13 cellular contexts compared by ENCODE assay signal in genomic region chrX:10011991-10012390, GRCh38. TPM values are rescaled to one million over a fixed set of nuclear protein-coding genes. Genes with fewer than 3 reads are reported as not detected.
DNase-seq lines count a peak whose midpoint lies in the region; ATAC-seq, FAIRE-seq and TF ChIP-seq lines count a peak whose summit lies in the region.
"Had no signal": no experiment of that assay in that cellular context is flagged by ENCODE, and none has a peak within 500 bp of the region (broad histone marks: within the 10 kb centered on the region; RNA-seq: fewer than 3 reads in every experiment).

No MANE protein-coding gene starts in this region.

- peaks cover 0 to 7% of the 10 kb centered on the region in 2 experiments; a peak in 2 of 4 replicates for H3K79me2 ChIP-seq in H1 (ENCODE audit: control insufficient read depth in 1 of 2, insufficient read depth in 2 of 2, low read length in 2 of 2)

- H3K9me3 ChIP-seq in H1 (ENCODE audit: insufficient read depth in 2 of 2, low read depth in 1 of 2, low read length in 1 of 2), result no peaks in the 10 kb centered on the region
- H3K9me3 ChIP-seq: esophagus squamous epithelium, ovary had no signal

- H2BK5ac ChIP-seq in H1 (ENCODE audit: low read depth, low read length), result no peak overlapping the region; the same call in 1 of the 2 replicates

- H3K9me3 Mint-ChIP-seq in osteocyte (ENCODE audit: unreplicated experiment), result no peaks in the 10 kb centered on the region

- H2BK12ac ChIP-seq in H1 (ENCODE audit: low read depth, low read length), result no peak overlapping the region

- H3K23me2 ChIP-seq in H1 (ENCODE audit: low read depth, low read length), result peaks cover 3% of the 10 kb centered on the region; the same call in 1 of the 2 replicates

- H4K91ac ChIP-seq in H1 (replicated peaks; ENCODE audit: insufficient read length, low read length), result no peak overlapping the region

- TF ChIP-seq CTCF in H1 (IDR thresholded peaks at IDR 0.05; ENCODE audit: control extremely low read depth in 1 of 3, insufficient read depth in 1 of 3, low read depth in 1 of 3, low read length in 3 of 3) (no peak), osteocyte (IDR thresholded peaks at IDR 0.05) (no peak)

- H2BK120ac ChIP-seq in H1 (replicated peaks; ENCODE audit: low read depth, low read length), result no peak overlapping the region

- no peak overlapping the region for H3K4me3 Mint-ChIP-seq in osteocyte (ENCODE audit: unreplicated experiment)

- H3K4me1 ChIP-seq in H1 (replicated peaks in 1 of 4; ENCODE audit: control insufficient read depth in 3 of 4, insufficient read depth in 4 of 4, low read length in 3 of 4), result peaks cover 0 to 24% (median 6%) of the 10 kb centered on the region in 4 experiments; a peak in 4 of 7 replicates

- H3K36me3 Mint-ChIP-seq in osteocyte (ENCODE audit: unreplicated experiment), result no peaks in the 10 kb centered on the region

- peaks cover 36% of the 10 kb centered on the region for H3K4me1 Mint-ChIP-seq in osteocyte (ENCODE audit: unreplicated experiment)

- DNase-seq in activated CD4-positive, alpha-beta T cell treated with anti-CD3 and anti-CD28 coated beads for 48 hours, result peak; percentile 52
- DNase-seq in activated CD4-positive, alpha-beta T cell treated with anti-CD3 and anti-CD28 coated beads for 1 hour, result no peak
- DNase-seq in KBM-7 (peak; percentile 50), H1 (ENCODE audit: low read depth in 1 of 2, low spot score in 2 of 2) (no peak), osteocyte (ENCODE audit: extremely low spot score, unreplicated experiment) (no peak), NCI-H2029 (lab: John Stamatoyannopoulos, UW) (no peak)
- DNase-seq: activated CD8-positive, alpha-beta memory T cell treated with anti-CD3 and anti-CD28 coated beads, Interleukin-2, amount 50 U/mL, for 48 hours; brain microvascular endothelial cell; esophagus squamous epithelium; ovary; stomach had no signal

- no peak for TF ChIP-seq EP300 in H1 (IDR thresholded peaks at IDR 0.05; ENCODE audit: borderline replicate concordance in 1 of 2, low read depth in 2 of 2, low read length in 2 of 2)

- peaks cover 0 to 3% of the 10 kb centered on the region in 2 experiments for H4K20me1 ChIP-seq in H1 (replicated peaks in 1 of 2; ENCODE audit: control insufficient read depth in 1 of 2, insufficient read depth in 2 of 2, low read length in 2 of 2)

- H2BK15ac ChIP-seq in H1 (ENCODE audit: low read length), result no peak overlapping the region

- TF ChIP-seq RAD21 in H1 (IDR thresholded peaks at IDR 0.05 in 1 of 2, conservative IDR thresholded peaks at IDR 0.05 in 1 of 2; ENCODE audit: low read depth in 2 of 2, low read length in 2 of 2), result no peak

- no peak overlapping the region for H3K27ac ChIP-seq in H1 (ENCODE audit: low read depth, low read length)
- H3K27ac ChIP-seq: ovary had no signal

- no peak overlapping the region for H4K5ac ChIP-seq in H1 (ENCODE audit: insufficient read length, low read depth, low read length)

- H3K27me3 Mint-ChIP-seq in osteocyte (ENCODE audit: unreplicated experiment), result no peaks in the 10 kb centered on the region

- peak overlapping the region; percentile 47 to 61; a peak in 3 of 4 replicates for H3K4me2 ChIP-seq in H1 (ENCODE audit: insufficient read depth in 1 of 2, low read depth in 2 of 2, low read length in 2 of 2)

- H3K18ac ChIP-seq in H1 (ENCODE audit: extremely low read depth, low read length), result no peak overlapping the region

- no peak overlapping the region for H3K23ac ChIP-seq in H1 (ENCODE audit: insufficient read length)

- no peak overlapping the region for H3K9ac ChIP-seq in H1 (replicated peaks in 1 of 4; ENCODE audit: extremely low read depth in 1 of 4, low read depth in 3 of 4, low read length in 3 of 4)

- H2AK5ac ChIP-seq in H1 (ENCODE audit: low read depth, low read length), result no peak overlapping the region

- in situ Hi-C loops in KBM-7 (cut with MboI; ENCODE audit: low pct_unique_long_range_greater_than_20kb, low sequenced_read_pairs), result no loop called here

- no peaks in the 10 kb centered on the region for H3K79me1 ChIP-seq in H1 (ENCODE audit: low read depth, low read length)

- no peak overlapping the region for H3K14ac ChIP-seq in H1 (ENCODE audit: insufficient read length)

- no peak overlapping the region for H4K8ac ChIP-seq in H1 (ENCODE audit: extremely low read depth, insufficient read depth, low read length)

- 28% methylated on average over 7 of the region's 9 CpGs; no CpG with 5 or more reads in 1 of the 2 experiments for WGBS in H1 (ENCODE audit: extremely low coverage in 1 of 2, insufficient coverage in 1 of 2, insufficient read length in 1 of 2, insufficient replicate concordance in 2 of 2, low coverage in 1 of 2, low lambda C conversion rate in 2 of 2, missing lambda C conversion rate in 1 of 2), 2 experiments

- H2BK20ac ChIP-seq in H1 (ENCODE audit: low read length), result no peak overlapping the region

- peak overlapping the region; percentile 67 for H3K27ac Mint-ChIP-seq in osteocyte (ENCODE audit: unreplicated experiment)

- CTCF ChIA-PET in H1 (lab: Charles Lee; ENCODE audit: partially characterized antibody), result interaction anchor here (0.8 to 1.8 kb wide), 3 partner anchors 15 to 106 kb away, joined by 3 to 7 read pairs (median 4); no protein-coding TSS in a partner anchor

- 0 out of 8 replicates have a peak overlapping the region, but pooled peaks of 1 of the 4 experiments have one; percentile 35 for H3K4me3 ChIP-seq in H1 (ENCODE audit: extremely low read depth in 1 of 4, insufficient read depth in 2 of 4, low read depth in 3 of 4, low read length in 4 of 4)
- H3K4me3 ChIP-seq: esophagus squamous epithelium, ovary, stomach had no signal

- FAIRE-seq in H1 (lab: Jason Lieb, UNC), result peak; percentile 79

- TF ChIP-seq POLR2A in H1 (IDR thresholded peaks at IDR 0.05; ENCODE audit: control extremely low read depth in 1 of 2, low read depth in 2 of 2, low read length in 2 of 2), result no peak

- H2AFZ ChIP-seq in H1 (ENCODE audit: low read length), result no peak overlapping the region

- no peak overlapping the region for H3K56ac ChIP-seq in H1 (replicated peaks; ENCODE audit: insufficient read length, low read depth, low read length)

- H3K4ac ChIP-seq in H1 (replicated peaks; ENCODE audit: insufficient read length, low read depth, low read length), result no peak overlapping the region

- no peaks in the 10 kb centered on the region for H3K36me3 ChIP-seq in H1 (ENCODE audit: control insufficient read depth in 2 of 4, insufficient read depth in 4 of 4, low read length in 3 of 4)
- H3K36me3 ChIP-seq: brain microvascular endothelial cell, esophagus squamous epithelium, ovary, stomach had no signal

- ATAC-seq in HG03378 (IDR thresholded peaks at IDR 0.05; ENCODE audit: unreplicated experiment) (no peak), GM21786 (IDR thresholded peaks at IDR 0.05; ENCODE audit: unreplicated experiment) (no peak)

- POLR2A ChIA-PET in H1 (lab: Charles Lee; ENCODE audit: partially characterized antibody), result interaction anchor here (0.8 to 1.8 kb wide), 3 partner anchors 36 to 100 kb away, joined by 3 to 4 read pairs (median 3); no protein-coding TSS in a partner anchor

- H3K27me3 ChIP-seq in H1 (replicated peaks in 1 of 4; ENCODE audit: control insufficient read depth in 3 of 4, extremely low read depth in 1 of 4, insufficient read depth in 3 of 4, low read length in 3 of 4), result no peaks in the 10 kb centered on the region
- H3K27me3 ChIP-seq: brain microvascular endothelial cell, esophagus squamous epithelium, ovary had no signal

TF ChIP-seq in H1, 55 proteins besides CTCF, POLR2A, EP300 and RAD21:
- TF ChIP-seq E2F6 (IDR thresholded peaks at IDR 0.05), result 0 out of 2 replicates have a peak, but pooled peaks have one; percentile 35
- no peak for TF ChIP-seq SP1 (IDR thresholded peaks at IDR 0.05; ENCODE audit: low read depth, low read length)

RNA-seq across cellular contexts. Expression of gene CLDN34, which starts 44.8 kb away (rescaled TPM):
- 0.50 TPM in 1 of 2 replicates, not detected in the other for total RNA-seq in H1 (2021; fragmentation: NEBNext Ultra II Directional; extraction: Animal tissue kit (Norgen Biotek cat#: 25700))
- polyA plus RNA-seq in H1 (2011; rRNA removed), result 0.26 and 0.27 TPM in 2 replicates
- polyA plus RNA-seq in H1 (2011; cell fraction: cytosol; rRNA removed), result 0.28 TPM
- 0.54 TPM for polyA plus RNA-seq in H1 (2011; cell fraction: nucleus; rRNA removed)
- polyA plus RNA-seq in H1 (2012, experiment 1 of 2), result 0.19 to 0.46 TPM (median 0.38 TPM) in 4 replicates
- polyA plus RNA-seq in H1 (2012, experiment 2 of 2), result 0.20 TPM
- 0.22 TPM for polyA plus RNA-seq in H1 (2013, experiment 1 of 2)
- polyA plus RNA-seq in H1 (2013, experiment 2 of 2), result 0.29 TPM
- polyA minus RNA-seq in H1 (2011; rRNA and poly(A)+ RNA removed), result 1.3 and 1.8 TPM in 2 replicates
- polyA minus RNA-seq in H1 (2011; cell fraction: cytosol; rRNA and poly(A)+ RNA removed), result not detected
- 1.8 TPM for polyA minus RNA-seq in H1 (2011; cell fraction: nucleus; rRNA and poly(A)+ RNA removed)
- 0.59 TPM in 1 of 2 replicates, not detected in the other for total RNA-seq in osteocyte

Comparison
In these comparisons a context has a peak if more than half of its experiments do, and no peak if none do; other contexts are left out.
1. DNase-seq: peak in activated CD4-positive, alpha-beta T cell treated with anti-CD3 and anti-CD28 coated beads for 48 hours (single experiment) and KBM-7 (single experiment); none in activated CD4-positive, alpha-beta T cell treated with anti-CD3 and anti-CD28 coated beads for 1 hour (single experiment), H1 (0 of 2), osteocyte (single experiment) and NCI-H2029 (single experiment).